In the genomic region with DNA sequence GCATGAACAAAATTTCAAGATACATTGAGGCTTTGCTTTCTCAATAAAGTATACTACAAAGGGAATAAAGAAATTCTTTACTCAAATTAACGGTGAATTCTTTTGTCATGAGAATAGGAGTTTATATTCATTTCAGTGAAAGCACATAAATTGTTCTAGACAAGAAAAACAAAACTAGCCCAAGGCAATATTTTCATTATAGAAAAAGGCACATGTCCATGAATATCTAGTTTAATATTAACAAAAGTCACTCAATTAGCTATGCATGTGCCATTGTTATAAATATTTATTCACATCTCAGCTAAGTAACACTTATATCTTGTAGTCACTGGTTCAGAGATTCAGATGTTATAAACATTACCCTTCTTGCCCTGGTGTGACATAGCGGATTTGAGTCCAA, we compare ENCODE assay signal across 28 cellular contexts.
"Had no signal": no experiment of that assay in that cellular context is flagged by ENCODE, and none has a peak within 500 bp of the region (broad histone marks: within the 10 kb centered on the region; RNA-seq: fewer than 3 reads in every experiment).

No MANE protein-coding gene starts in this region.

- H3K9me3 ChIP-seq: stomach, testis, thoracic aorta, thyroid gland, tibial artery, tibial nerve, transverse colon, upper lobe of left lung, upper lobe of right lung, uterus, vagina had no signal

- H3K36me3 Mint-ChIP-seq: stimulated activated effector memory CD8-positive, alpha-beta T cell treated with anti-CD3 and anti-CD28 coated beads, Interleukin-12 subunit alpha, Interleukin-12 subunit beta, amount 100 ng/mL, for 72 hours; stimulated activated memory B cell treated with anti-CD40 and anti-IgM and Interleukin-4, amounts not matched to agents 10 μg/mL and 1 μg/mL and 100 μg/mL, for 72 hours; stimulated activated naive B cell treated with anti-CD40 and anti-IgM and Interleukin-4, amounts not matched to agents 10 μg/mL and 1 μg/mL and 100 μg/mL, for 72 hours; type B pancreatic cell had no signal

- H3K27me3 ChIP-seq: stomach, suprapubic skin, testis, thyroid gland, tibial artery, tibial nerve, transverse colon, upper lobe of left lung, upper lobe of right lung, uterus, vagina had no signal

- H3K4me3 Mint-ChIP-seq: stimulated activated effector memory CD8-positive, alpha-beta T cell treated with anti-CD3 and anti-CD28 coated beads, Interleukin-12 subunit alpha, Interleukin-12 subunit beta, amount 100 ng/mL, for 72 hours; stimulated activated memory B cell treated with anti-CD40 and anti-IgM and Interleukin-4, amounts not matched to agents 10 μg/mL and 1 μg/mL and 100 μg/mL, for 72 hours; stimulated activated naive B cell treated with anti-CD40 and anti-IgM and Interleukin-4, amounts not matched to agents 10 μg/mL and 1 μg/mL and 100 μg/mL, for 72 hours; stimulated activated naive CD8-positive, alpha-beta T cell treated with anti-CD3 and anti-CD28 coated beads, Interleukin-15, amount 100 ng/mL, for 72 hours; stimulated activated naive CD8-positive, alpha-beta T cell treated with anti-CD3 and anti-CD28 coated beads, Interleukin-15, Interleukin-2, amounts not matched to agents 100 ng/mL and 50 ng/mL, for 24 hours; type B pancreatic cell had no signal

- DNase-seq: stimulated activated CD4-positive, alpha-beta T cell treated with anti-CD3 and anti-CD28 coated beads, Interleukin-2, amount 100 ng/mL, for 48 hours; stimulated activated CD4-positive, alpha-beta T cell treated with anti-CD3 and anti-CD28 coated beads, Interleukin-4, amount 100 ng/mL, for 1 hour; stimulated activated CD4-positive, alpha-beta T cell treated with anti-CD3 and anti-CD28 coated beads, Interleukin-4, amount 100 ng/mL, for 24 hours; stimulated activated CD4-positive, alpha-beta T cell treated with anti-CD3 and anti-CD28 coated beads, Interleukin-4, amount 100 ng/mL, for 4 hours; stimulated activated CD8-positive, alpha-beta memory T cell treated with anti-CD3 and anti-CD28 coated beads, Interleukin-4, amount 100 ng/mL, for 48 hours; stimulated activated naive B cell treated with anti-CD40 and anti-IgM and Interleukin-4, amounts not matched to agents 10 μg/mL and 1 μg/mL and 100 μg/mL, for 72 hours; stimulated activated naive CD4-positive, alpha-beta T cell; stimulated activated naive CD4-positive, alpha-beta T cell treated with Interleukin-2 at 50 U/mL for 16 hours; stimulated activated naive CD8-positive, alpha-beta T cell treated with anti-CD3 and anti-CD28 coated beads, Interleukin-15, amount 100 ng/mL, for 72 hours; stimulated activated naive CD8-positive, alpha-beta T cell treated with anti-CD3 and anti-CD28 coated beads, Interleukin-15, Interleukin-2, amounts not matched to agents 100 U/mL and 50 U/mL, for 24 hours; stomach; substantia nigra; testis; thyroid gland; tibial artery; transverse colon; trophoblast cell; upper lobe of left lung; upper lobe of right lung; uterus had no signal

- H3K4me1 ChIP-seq: stomach, suprapubic skin, testis, thyroid gland, tibial artery, tibial nerve, transverse colon, upper lobe of left lung, upper lobe of right lung, uterus, vagina had no signal

- ATAC-seq: stimulated activated effector memory CD8-positive, alpha-beta T cell treated with anti-CD3 and anti-CD28 coated beads, Interleukin-12 subunit alpha, Interleukin-12 subunit beta, amount 100 ng/mL, for 72 hours; stimulated activated memory B cell treated with anti-CD40 and anti-IgM and Interleukin-4, amounts not matched to agents 10 μg/mL and 1 μg/mL and 100 μg/mL, for 72 hours; stimulated activated naive B cell treated with anti-CD40 and anti-IgM and Interleukin-4, amounts not matched to agents 10 μg/mL and 1 μg/mL and 100 μg/mL, for 72 hours; stimulated activated naive CD8-positive, alpha-beta T cell treated with anti-CD3 and anti-CD28 coated beads, Interleukin-15, amount 100 ng/mL, for 72 hours; stimulated activated naive CD8-positive, alpha-beta T cell treated with anti-CD3 and anti-CD28 coated beads, Interleukin-15, Interleukin-2, amounts not matched to agents 100 U/mL and 50 U/mL, for 24 hours; upper lobe of right lung had no signal

- H3K4me1 Mint-ChIP-seq: stimulated activated effector memory CD8-positive, alpha-beta T cell treated with anti-CD3 and anti-CD28 coated beads, Interleukin-12 subunit alpha, Interleukin-12 subunit beta, amount 100 ng/mL, for 72 hours; stimulated activated memory B cell treated with anti-CD40 and anti-IgM and Interleukin-4, amounts not matched to agents 10 μg/mL and 1 μg/mL and 100 μg/mL, for 72 hours; stimulated activated naive B cell treated with anti-CD40 and anti-IgM and Interleukin-4, amounts not matched to agents 10 μg/mL and 1 μg/mL and 100 μg/mL, for 72 hours; stimulated activated naive CD8-positive, alpha-beta T cell treated with anti-CD3 and anti-CD28 coated beads, Interleukin-15, amount 100 ng/mL, for 72 hours had no signal

- H3K36me3 ChIP-seq: stomach, suprapubic skin, thoracic aorta, thyroid gland, tibial artery, tibial nerve, transverse colon, upper lobe of left lung, upper lobe of right lung, uterus, vagina had no signal

- H3K4me3 ChIP-seq: stomach, suprapubic skin, testis, thoracic aorta, thyroid gland, tibial artery, tibial nerve, transverse colon, upper lobe of left lung, upper lobe of right lung, uterus, vagina had no signal

- H3K27ac Mint-ChIP-seq: stimulated activated effector memory CD8-positive, alpha-beta T cell treated with anti-CD3 and anti-CD28 coated beads, Interleukin-12 subunit alpha, Interleukin-12 subunit beta, amount 100 ng/mL, for 72 hours; stimulated activated memory B cell treated with anti-CD40 and anti-IgM and Interleukin-4, amounts not matched to agents 10 μg/mL and 1 μg/mL and 100 μg/mL, for 72 hours; stimulated activated naive B cell treated with anti-CD40 and anti-IgM and Interleukin-4, amounts not matched to agents 10 μg/mL and 1 μg/mL and 100 μg/mL, for 72 hours; stimulated activated naive CD8-positive, alpha-beta T cell treated with anti-CD3 and anti-CD28 coated beads, Interleukin-15, amount 100 ng/mL, for 72 hours; stimulated activated naive CD8-positive, alpha-beta T cell treated with anti-CD3 and anti-CD28 coated beads, Interleukin-15, Interleukin-2, amounts not matched to agents 100 ng/mL and 50 ng/mL, for 24 hours; type B pancreatic cell had no signal

- H3K27me3 Mint-ChIP-seq: stimulated activated memory B cell treated with anti-CD40 and anti-IgM and Interleukin-4, amounts not matched to agents 10 μg/mL and 1 μg/mL and 100 μg/mL, for 72 hours; stimulated activated naive B cell treated with anti-CD40 and anti-IgM and Interleukin-4, amounts not matched to agents 10 μg/mL and 1 μg/mL and 100 μg/mL, for 72 hours; stimulated activated naive CD8-positive, alpha-beta T cell treated with anti-CD3 and anti-CD28 coated beads, Interleukin-15, amount 100 ng/mL, for 72 hours; stimulated activated naive CD8-positive, alpha-beta T cell treated with anti-CD3 and anti-CD28 coated beads, Interleukin-15, Interleukin-2, amounts not matched to agents 100 ng/mL and 50 ng/mL, for 24 hours had no signal

- H3K9me3 Mint-ChIP-seq: stimulated activated effector memory CD8-positive, alpha-beta T cell treated with anti-CD3 and anti-CD28 coated beads, Interleukin-12 subunit alpha, Interleukin-12 subunit beta, amount 100 ng/mL, for 72 hours; stimulated activated memory B cell treated with anti-CD40 and anti-IgM and Interleukin-4, amounts not matched to agents 10 μg/mL and 1 μg/mL and 100 μg/mL, for 72 hours; type B pancreatic cell had no signal
